Comparison of ENCODE assay signal across 22 cellular contexts in the genomic region with DNA sequence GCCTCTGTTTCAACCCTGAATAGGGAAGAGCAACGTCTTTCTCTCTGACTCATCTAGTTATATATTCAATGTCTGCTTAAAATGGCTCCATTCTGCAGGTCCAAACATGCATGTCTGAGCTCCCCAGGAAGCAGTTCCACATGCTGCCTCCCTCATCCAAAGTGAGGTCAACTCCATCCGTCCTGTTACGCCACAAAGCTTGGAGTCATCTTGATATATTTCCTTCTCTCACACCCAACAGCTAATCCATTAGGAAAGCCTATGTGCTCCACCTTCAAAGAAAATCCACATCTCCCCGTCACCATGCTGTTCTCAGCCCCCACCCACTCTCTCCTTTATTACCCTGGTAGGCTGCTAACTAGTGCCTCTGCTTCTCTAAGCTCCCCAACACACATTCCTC.
DNase-seq lines count a peak whose midpoint lies in the region; ATAC-seq and TF ChIP-seq lines count a peak whose summit lies in the region.
"Had no signal": no experiment of that assay in that cellular context is flagged by ENCODE, and none has a peak within 500 bp of the region (broad histone marks: within the 10 kb centered on the region; RNA-seq: fewer than 3 reads in every experiment).

No MANE protein-coding gene starts in this region.

- H3K79me2 ChIP-seq in DND-41 (ENCODE audit: insufficient read depth, low read length) = no peaks in the 10 kb centered on the region

- H3K9me3 ChIP-seq in DND-41 (ENCODE audit: insufficient read depth, low read length, severe bottlenecking) = no peaks in the 10 kb centered on the region
- H3K9me3 ChIP-seq: Caco-2, SK-N-SH had no signal

- H2AFZ ChIP-seq in DND-41 (ENCODE audit: low read depth, low read length) = peak overlapping the region; percentile 6; the same call in 1 of the 2 replicates
- H2AFZ ChIP-seq: GM23338 had no signal

- H4K20me1 ChIP-seq in DND-41 (ENCODE audit: insufficient read depth, low read length) = no peaks in the 10 kb centered on the region

- H3K27ac ChIP-seq in DND-41 (ENCODE audit: low read length) = no peak overlapping the region
- H3K27ac ChIP-seq in RWPE1 = no peak overlapping the region
- H3K27ac ChIP-seq in substantia nigra (ENCODE audit: low read depth, low read length, poor library complexity, severe bottlenecking) = no peak overlapping the region

- CTCF ChIA-PET in RWPE1 (lab: Yijun Ruan, JAX) = interaction anchor here (0.5 to 0.8 kb wide), 3 partner anchors 296 to 553 kb away, joined by 3 read pairs; no protein-coding TSS in a partner anchor

- H3K4me3 ChIP-seq in AG10803 (ENCODE audit: low read length) (no peak overlapping the region), DND-41 (ENCODE audit: low read depth in 1 of 2, low read length in 2 of 2) (no peak overlapping the region)
- H3K4me3 ChIP-seq: GM12878, GM23338 had no signal

- H3K4me2 ChIP-seq in DND-41 (ENCODE audit: insufficient read depth, low read length) = no peak overlapping the region
- H3K4me2 ChIP-seq: GM23338, SK-N-SH had no signal

- ATAC-seq in DND-41 (ENCODE audit: insufficient read depth, low read depth) (no peak), esophagus mucosa (peak; percentile 96), HG02973 (IDR thresholded peaks at IDR 0.05; ENCODE audit: unreplicated experiment) (no peak)
- ATAC-seq: GM12878, GM23338, HepG2, Panc1 had no signal

- TF ChIP-seq CTCF in AG10803 (conservative IDR thresholded peaks at IDR 0.05; ENCODE audit: low read length) (no peak), DND-41 (IDR thresholded peaks at IDR 0.05; ENCODE audit: borderline replicate concordance, extremely low read depth, low read length, poor library complexity, severe bottlenecking) (no peak), RWPE1 (conservative IDR thresholded peaks at IDR 0.05; ENCODE audit: low read depth) (no peak)

- no peaks in the 10 kb centered on the region for H3K36me3 ChIP-seq in DND-41 (ENCODE audit: insufficient read depth, low read length)

- H3K27me3 ChIP-seq in DND-41 (ENCODE audit: insufficient read depth, low read length, poor library complexity) = no peaks in the 10 kb centered on the region

- H3K4me1 ChIP-seq in DND-41 (ENCODE audit: insufficient read depth, low read length) = peaks cover 14% of the 10 kb centered on the region
- H3K4me1 ChIP-seq: Caco-2 had no signal

- peak; percentile 12 for DNase-seq in AG10803 (ENCODE audit: low read depth)
- DNase-seq in DND-41 = no peak
- peak; percentile 71 for DNase-seq in RWPE1 (ENCODE audit: low spot score)
- DNase-seq in T-helper 2 cell = no peak
- no peak for DNase-seq in substantia nigra (lab: John Stamatoyannopoulos, UW)
- DNase-seq: Caco-2; CD4-positive, CD25-positive, alpha-beta regulatory T cell; DMS53; KG1; NCI-H1436; NCI-H2029; NCI-H2171; NCI-H446; NK-92 treated with Interleukin-12 subunit alpha and Interleukin-12 subunit beta, amount 100 ng/mL, for 24 hours; SHP77; SK-N-SH had no signal

- H3K9ac ChIP-seq in DND-41 (ENCODE audit: low read depth, low read length) = no peak overlapping the region
- H3K9ac ChIP-seq: SK-N-SH had no signal

- POLR2A ChIA-PET in RWPE1 (lab: Yijun Ruan, JAX; ENCODE audit: low non-redundant PET) = no interaction called here

Comparison
In these comparisons a context has a peak if more than half of its experiments do, and no peak if none do; other contexts are left out.
1. DNase-seq: peak in AG10803 (single experiment) and RWPE1 (single experiment); none in DND-41 (single experiment), T-helper 2 cell (0 of 5) and substantia nigra (0 of 49).